ENCODE assay signal across 8 cellular contexts in the genomic region with DNA sequence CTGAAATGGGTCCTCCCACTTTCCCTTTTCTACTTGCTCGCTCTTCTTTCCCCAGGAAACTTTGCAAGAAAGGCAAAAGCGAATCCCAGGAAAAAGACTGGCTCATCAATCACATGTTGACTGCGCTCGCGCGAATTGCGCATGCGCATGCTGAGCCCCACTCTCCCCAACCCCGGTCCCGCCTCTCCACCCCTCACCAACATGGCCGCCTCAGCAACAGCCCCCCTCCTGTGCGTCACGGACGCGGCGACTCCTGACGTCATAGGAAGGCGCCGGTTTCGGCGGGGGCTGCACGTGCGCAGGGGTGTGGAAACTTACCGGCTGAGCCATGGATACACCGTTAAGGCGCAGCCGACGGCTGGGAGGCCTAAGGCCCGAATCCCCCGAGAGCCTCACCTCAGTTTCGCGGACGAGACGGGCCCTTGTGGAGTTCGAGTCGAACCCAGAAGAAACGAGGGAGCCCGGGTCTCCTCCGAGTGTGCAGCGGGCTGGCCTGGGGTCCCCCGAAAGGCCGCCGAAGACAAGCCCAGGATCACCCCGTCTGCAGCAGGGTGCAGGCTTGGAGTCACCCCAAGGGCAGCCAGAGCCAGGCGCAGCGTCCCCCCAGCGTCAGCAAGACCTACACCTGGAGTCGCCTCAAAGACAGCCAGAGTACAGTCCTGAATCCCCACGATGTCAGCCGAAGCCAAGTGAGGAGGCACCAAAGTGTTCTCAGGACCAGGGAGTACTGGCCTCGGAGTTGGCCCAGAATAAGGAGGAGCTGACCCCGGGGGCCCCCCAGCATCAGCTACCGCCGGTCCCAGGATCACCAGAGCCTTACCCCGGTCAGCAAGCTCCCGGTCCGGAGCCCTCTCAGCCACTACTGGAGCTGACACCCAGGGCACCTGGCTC. TPM values are rescaled to one million over a fixed set of nuclear protein-coding genes. Genes with fewer than 3 reads are reported as not detected.
DNase-seq lines count a peak whose midpoint lies in the region; ATAC-seq and TF ChIP-seq lines count a peak whose summit lies in the region.

Gene CCDC86 (plus strand): TSS at position 317 of the 891 bp plus-strand sequence. CDS start 12 bp downstream, at position 329.

- H4K20me1 ChIP-seq in SU-DHL-6 (ENCODE audit: low read depth, low read length) = no peaks in the 10 kb centered on the region

- TF ChIP-seq CTCF in SU-DHL-6 (IDR thresholded peaks at IDR 0.05; ENCODE audit: insufficient read depth, low read length, poor library complexity, severe bottlenecking) (no peak), glutamatergic neuron (IDR thresholded peaks at IDR 0.05; ENCODE audit: partially characterized antibody, unreplicated experiment) (no peak), omental fat pad (IDR thresholded peaks at IDR 0.05) (no peak)

- DNase-seq in NCI-H1048 (lab: John Stamatoyannopoulos, UW) (peak; percentile 82), glutamatergic neuron (peak; percentile 99), omental fat pad (ENCODE audit: low spot score) (peak; percentile 92)
- DNase-seq in activated naive CD8-positive, alpha-beta T cell treated with anti-CD3 and anti-CD28 coated beads for 36 hours = peak; percentile 98

- H3K27me3 Mint-ChIP-seq in activated naive CD8-positive, alpha-beta T cell treated with anti-CD3 and anti-CD28 coated beads for 36 hours = no peaks in the 10 kb centered on the region
- H3K27me3 Mint-ChIP-seq in glutamatergic neuron (ENCODE audit: unreplicated experiment) = peaks cover 8% of the 10 kb centered on the region

- H3K27ac Mint-ChIP-seq in activated naive CD8-positive, alpha-beta T cell treated with anti-CD3 and anti-CD28 coated beads for 36 hours = peak within 1 kb of the TSS; percentile 95
- peak within 1 kb of the TSS; percentile 90 for H3K27ac Mint-ChIP-seq in glutamatergic neuron (ENCODE audit: unreplicated experiment)

- H3K4me1 Mint-ChIP-seq in activated naive CD8-positive, alpha-beta T cell treated with anti-CD3 and anti-CD28 coated beads for 36 hours = peaks cover 36% of the 10 kb centered on the region
- peaks cover 30% of the 10 kb centered on the region for H3K4me1 Mint-ChIP-seq in glutamatergic neuron (ENCODE audit: low read depth, unreplicated experiment)

- H3K36me3 ChIP-seq in SU-DHL-6 (ENCODE audit: low read length) = no peaks in the 10 kb centered on the region

- H3K27ac ChIP-seq in SU-DHL-6 (ENCODE audit: low read depth, low read length) (no peak within 1 kb of the TSS), temporal lobe (ENCODE audit: low read depth, low read length) (peak within 1 kb of the TSS; percentile 55)

- H3K9me3 Mint-ChIP-seq in activated naive CD8-positive, alpha-beta T cell treated with anti-CD3 and anti-CD28 coated beads for 36 hours = no peaks in the 10 kb centered on the region
- peaks cover 11% of the 10 kb centered on the region for H3K9me3 Mint-ChIP-seq in glutamatergic neuron (ENCODE audit: unreplicated experiment)

- peaks cover 44% of the 10 kb centered on the region for H3K79me2 ChIP-seq in SU-DHL-6 (ENCODE audit: insufficient read depth, low read length)

- peak within 1 kb of the TSS; percentile 43 for H2AFZ ChIP-seq in SU-DHL-6 (ENCODE audit: low read depth, low read length, severe bottlenecking)

- no peaks in the 10 kb centered on the region for H3K9me3 ChIP-seq in SU-DHL-6 (ENCODE audit: insufficient read depth, low read length)

- H3K4me2 ChIP-seq in SU-DHL-6 (ENCODE audit: low read depth, low read length, poor library complexity, severe bottlenecking) = peak within 1 kb of the TSS; percentile 71

- H3F3A ChIP-seq in SU-DHL-6 (ENCODE audit: insufficient read depth) = no peaks in the 10 kb centered on the region

- H3K4me3 Mint-ChIP-seq in activated naive CD8-positive, alpha-beta T cell treated with anti-CD3 and anti-CD28 coated beads for 36 hours = peak within 1 kb of the TSS; percentile 89
- peak within 1 kb of the TSS; percentile 88 for H3K4me3 Mint-ChIP-seq in glutamatergic neuron (ENCODE audit: unreplicated experiment)

- H3K9ac ChIP-seq in SU-DHL-6 (ENCODE audit: low read length) = peak within 1 kb of the TSS; percentile 86

- H3K9me2 ChIP-seq in SU-DHL-6 (replicated peaks; ENCODE audit: insufficient read depth, low read length) = no peaks in the 10 kb centered on the region

- peak within 1 kb of the TSS; percentile 84 for H3K4me3 ChIP-seq in GM08714 (ENCODE audit: low read length)
- H3K4me3 ChIP-seq in SU-DHL-6 (ENCODE audit: insufficient read depth, low read length, poor library complexity, severe bottlenecking) = peak within 1 kb of the TSS; percentile 94

- H3K36me3 Mint-ChIP-seq in activated naive CD8-positive, alpha-beta T cell treated with anti-CD3 and anti-CD28 coated beads for 36 hours = peaks cover 39% of the 10 kb centered on the region
- H3K36me3 Mint-ChIP-seq in glutamatergic neuron (ENCODE audit: unreplicated experiment) = no peaks in the 10 kb centered on the region

- ATAC-seq in HG02571 (IDR thresholded peaks at IDR 0.05; ENCODE audit: unreplicated experiment) = peak; percentile 76
- ATAC-seq in omental fat pad (ENCODE audit: low FRiP score) = peak; percentile 93

- H3K27me3 ChIP-seq in SU-DHL-6 (ENCODE audit: low read length) = no peaks in the 10 kb centered on the region

RNA-seq across cellular contexts. Expression of gene CCDC86, which starts in this region (rescaled TPM):
- total RNA-seq in activated naive CD8-positive, alpha-beta T cell treated with anti-CD3 and anti-CD28 coated beads for 36 hours = 10 to 100 TPM; 94.4 to 96.3 TPM
- 12.7 TPM for total RNA-seq in glutamatergic neuron (ENCODE audit: unreplicated experiment)
- total RNA-seq in omental fat pad = 10 to 100 TPM; 17.5 to 68.6 (median 22.5) TPM
- 3.9 TPM for total RNA-seq in temporal lobe
